ENCODE assay signal across 24 cellular contexts in the genomic region with DNA sequence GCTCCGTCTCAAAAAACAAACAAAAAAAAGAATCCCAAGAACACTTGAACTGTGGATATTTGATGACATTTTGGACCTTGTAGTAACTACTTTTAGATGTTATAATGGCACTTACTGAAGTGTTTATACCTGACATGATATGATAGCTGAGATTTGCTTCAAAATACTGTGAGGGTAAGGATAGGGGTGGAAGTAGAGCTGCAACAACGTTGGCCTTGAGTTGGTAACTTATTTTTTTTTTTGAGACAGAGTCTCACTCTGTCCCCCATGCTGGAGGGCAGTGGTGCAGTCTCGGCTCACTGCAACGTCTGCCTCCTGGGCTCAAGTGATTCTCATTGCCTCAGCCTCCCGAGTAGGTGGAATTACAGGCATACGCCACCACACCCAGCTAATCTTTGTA. TPM values are rescaled to one million over a fixed set of nuclear protein-coding genes. Genes with fewer than 3 reads are reported as not detected.
A peak's percentile ranks its signal among the peaks of the same experiment; 100 is the strongest.
DNase-seq lines count a peak whose midpoint lies in the region; ATAC-seq and TF ChIP-seq lines count a peak whose summit lies in the region.
"Had no signal": no experiment of that assay in that cellular context is flagged by ENCODE, and none has a peak within 500 bp of the region (broad histone marks: within the 10 kb centered on the region; RNA-seq: fewer than 3 reads in every experiment).

No MANE protein-coding gene starts in this region.

- WGBS in neuronal stem cell (ENCODE audit: extremely low coverage in 2 of 2, insufficient read length in 2 of 2, insufficient replicate concordance in 1 of 2), 2 donors = no CpG with 5 or more reads among the region's 6 CpGs

- no peaks in the 10 kb centered on the region for H3K79me2 ChIP-seq in parathyroid adenoma

- H2AFZ ChIP-seq in parathyroid adenoma (peak overlapping the region; percentile 13), neuronal stem cell (ENCODE audit: low read length) (no peak overlapping the region)

- no peak for TF ChIP-seq CTCF in activated CD8-positive, alpha-beta T cell treated with anti-CD3 and anti-CD28 coated beads for 36 hours (IDR thresholded peaks at IDR 0.05)
- TF ChIP-seq CTCF in HEK293 (tag by site-specific recombination; IDR thresholded peaks at IDR 0.05) (no peak), parathyroid adenoma (IDR thresholded peaks at IDR 0.05) (no peak)

- no peaks in the 10 kb centered on the region for H3K79me1 ChIP-seq in neuronal stem cell (ENCODE audit: low read depth, low read length)

- H3K36me3 ChIP-seq in HEK293 (ENCODE audit: control insufficient read depth in 2 of 2, insufficient read depth in 1 of 2, low read length in 2 of 2) (peaks cover 0 to 14% of the 10 kb centered on the region in 2 experiments; a peak in 1 of 3 replicates), parathyroid adenoma (ENCODE audit: control insufficient read depth, insufficient read depth, low read length) (no peaks in the 10 kb centered on the region), neuronal stem cell (replicated peaks in 1 of 2; ENCODE audit: control insufficient read depth in 2 of 2, insufficient read depth in 2 of 2, low read length in 2 of 2) (peaks cover 4 to 92% of the 10 kb centered on the region in 2 donors)

- H3K4me1 ChIP-seq in HEK293 (ENCODE audit: control insufficient read depth, insufficient read depth, low read length) (no peaks in the 10 kb centered on the region), parathyroid adenoma (peaks cover 9% of the 10 kb centered on the region), neuronal stem cell (ENCODE audit: control insufficient read depth in 2 of 2, insufficient read depth in 1 of 2, low read depth in 1 of 2, low read length in 2 of 2) (no peaks in the 10 kb centered on the region)
- H3K4me1 ChIP-seq: A549 had no signal

- no peaks in the 10 kb centered on the region for H3K27me3 Mint-ChIP-seq in activated CD8-positive, alpha-beta T cell treated with anti-CD3 and anti-CD28 coated beads, Interleukin-2, amount 10 ng/mL, durations not matched to agents 7 days and 5 days (ENCODE audit: low read depth)
- H3K27me3 Mint-ChIP-seq in activated CD8-positive, alpha-beta T cell treated with anti-CD3 and anti-CD28 coated beads for 36 hours = no peaks in the 10 kb centered on the region
- H3K27me3 Mint-ChIP-seq in memory B cell = no peaks in the 10 kb centered on the region
- H3K27me3 Mint-ChIP-seq: B cell; CD4-positive, alpha-beta T cell; CD8-positive, alpha-beta memory T cell had no signal

- ATAC-seq in activated CD8-positive, alpha-beta T cell treated with anti-CD3 and anti-CD28 coated beads, Interleukin-2, amount 10 ng/mL, durations not matched to agents 7 days and 5 days = no peak
- no peak for ATAC-seq in activated CD8-positive, alpha-beta T cell treated with anti-CD3 and anti-CD28 coated beads for 36 hours
- ATAC-seq in memory B cell (ENCODE audit: low read depth) = no peak
- ATAC-seq in HG02981 (IDR thresholded peaks at IDR 0.05; ENCODE audit: unreplicated experiment) = no peak
- ATAC-seq: A549 had no signal

- H2BK12ac ChIP-seq in neuronal stem cell (ENCODE audit: low read length) = no peak overlapping the region

- CTCF ChIA-PET in activated CD8-positive, alpha-beta T cell treated with anti-CD3 and anti-CD28 coated beads, Interleukin-2, amount 10 ng/mL, durations not matched to agents 7 days and 5 days (lab: Charles Lee) = no interaction called here
- CTCF ChIA-PET in activated CD8-positive, alpha-beta T cell treated with anti-CD3 and anti-CD28 coated beads for 36 hours (lab: Charles Lee) = interaction anchor here (0.9 to 1.1 kb wide), 2 partner anchors 9 to 10 kb away, joined by 3 to 5 read pairs; no protein-coding TSS in a partner anchor
- CTCF ChIA-PET in HEK293 (lab: Yijun Ruan, JAX) = no interaction called here

- no peak overlapping the region for H3K14ac ChIP-seq in neuronal stem cell (ENCODE audit: low read length)

- H3K4me2 ChIP-seq in parathyroid adenoma (ENCODE audit: low read length) (no peak overlapping the region), neuronal stem cell (ENCODE audit: insufficient read depth, low read length, poor library complexity, severe bottlenecking) (no peak overlapping the region)
- H3K4me2 ChIP-seq: A549 had no signal

- no peak overlapping the region for H3K4ac ChIP-seq in neuronal stem cell (ENCODE audit: low read length)

- POLR2A ChIA-PET in activated CD8-positive, alpha-beta T cell treated with anti-CD3 and anti-CD28 coated beads, Interleukin-2, amount 10 ng/mL, durations not matched to agents 7 days and 5 days (lab: Charles Lee) = no interaction called here
- POLR2A ChIA-PET in activated CD8-positive, alpha-beta T cell treated with anti-CD3 and anti-CD28 coated beads for 36 hours (lab: Charles Lee) = interaction anchor here (1.2 kb wide), 1 partner anchor 15 kb away, joined by 4 read pairs; no protein-coding TSS in a partner anchor
- POLR2A ChIA-PET in HEK293 (lab: Yijun Ruan, JAX) = no interaction called here

- intact Hi-C loops in activated CD8-positive, alpha-beta T cell treated with anti-CD3 and anti-CD28 coated beads for 36 hours (cut with micrococcal nuclease) = no loop called here

- no peak overlapping the region for H3K4me3 Mint-ChIP-seq in activated CD8-positive, alpha-beta T cell treated with anti-CD3 and anti-CD28 coated beads, Interleukin-2, amount 10 ng/mL, durations not matched to agents 7 days and 5 days
- H3K4me3 Mint-ChIP-seq in activated CD8-positive, alpha-beta T cell treated with anti-CD3 and anti-CD28 coated beads for 36 hours = no peak overlapping the region
- H3K4me3 Mint-ChIP-seq in memory B cell = no peak overlapping the region
- H3K4me3 Mint-ChIP-seq: B cell; CD4-positive, alpha-beta T cell; CD8-positive, alpha-beta memory T cell had no signal

- H2AK5ac ChIP-seq in neuronal stem cell (ENCODE audit: low read depth, low read length) = no peak overlapping the region

- no peak for DNase-seq in activated CD8-positive, alpha-beta T cell treated with anti-CD3 and anti-CD28 coated beads, Interleukin-2, amount 10 ng/mL, durations not matched to agents 7 days and 5 days
- no peak for DNase-seq in activated CD8-positive, alpha-beta T cell treated with anti-CD3 and anti-CD28 coated beads for 36 hours
- DNase-seq in memory B cell (ENCODE audit: low spot score in 2 of 2) (no peak), nucleus accumbens (lab: John Stamatoyannopoulos, UW) (no peak), neuronal stem cell (ENCODE audit: low spot score) (no peak)
- DNase-seq: AML-193; CD4-positive, alpha-beta T cell; CD8-positive, alpha-beta memory T cell; COR-L47; DMS 273 treated with DMSO at 0.1 percent for 48 hours; DMS153; DMS53; DMS79; DND-41; EL; GDM1 had no signal

- H3K9me3 ChIP-seq in HEK293 (ENCODE audit: control insufficient read depth, insufficient read depth, low read depth, low read length) = no peaks in the 10 kb centered on the region
- no peaks in the 10 kb centered on the region for H3K9me3 ChIP-seq in parathyroid adenoma (ENCODE audit: control insufficient read depth, low read length)
- H3K9me3 ChIP-seq in neuronal stem cell (replicated peaks in 1 of 2; ENCODE audit: control insufficient read depth in 2 of 2, insufficient read depth in 1 of 2, low read depth in 1 of 2, low read length in 2 of 2) = no peaks in the 10 kb centered on the region
- H3K9me3 ChIP-seq: A549; BLaER1 treated with 17β-estradiol and CSF1 and Interleukin-3, amounts not matched to agents 10 nM and 100 nM had no signal

- H3K27ac ChIP-seq in HEK293 (ENCODE audit: extremely low read depth, low read depth, low read length) = no peak overlapping the region
- H3K27ac ChIP-seq in parathyroid adenoma = no peak overlapping the region
- no peak overlapping the region for H3K27ac ChIP-seq in neuronal stem cell (replicated peaks; ENCODE audit: low read length)
- H3K27ac ChIP-seq: 22Rv1; A549; BLaER1 treated with 17β-estradiol and CSF1 and Interleukin-3, amounts not matched to agents 10 nM and 100 nM; C4-2B had no signal

- peaks cover 4% of the 10 kb centered on the region for H3K4me1 Mint-ChIP-seq in activated CD8-positive, alpha-beta T cell treated with anti-CD3 and anti-CD28 coated beads, Interleukin-2, amount 10 ng/mL, durations not matched to agents 7 days and 5 days (ENCODE audit: low read depth)
- peaks cover 4% of the 10 kb centered on the region for H3K4me1 Mint-ChIP-seq in activated CD8-positive, alpha-beta T cell treated with anti-CD3 and anti-CD28 coated beads for 36 hours (ENCODE audit: low read depth)
- H3K4me1 Mint-ChIP-seq in memory B cell = peaks cover 7% of the 10 kb centered on the region

- no peaks in the 10 kb centered on the region for H3K9me3 Mint-ChIP-seq in activated CD8-positive, alpha-beta T cell treated with anti-CD3 and anti-CD28 coated beads, Interleukin-2, amount 10 ng/mL, durations not matched to agents 7 days and 5 days (ENCODE audit: insufficient read depth)
- H3K9me3 Mint-ChIP-seq in activated CD8-positive, alpha-beta T cell treated with anti-CD3 and anti-CD28 coated beads for 36 hours = no peaks in the 10 kb centered on the region
- H3K9me3 Mint-ChIP-seq in memory B cell = no peaks in the 10 kb centered on the region
- H3K9me3 Mint-ChIP-seq: CD4-positive, alpha-beta T cell; CD8-positive, alpha-beta memory T cell had no signal

- H2BK120ac ChIP-seq in neuronal stem cell (ENCODE audit: low read depth, low read length) = no peak overlapping the region

- H3K4me3 ChIP-seq in HEK293 (ENCODE audit: low read depth, low read length) (no peak overlapping the region), parathyroid adenoma (ENCODE audit: low read depth, low read length) (no peak overlapping the region), neuronal stem cell (ENCODE audit: low read length in 2 of 2) (no peak overlapping the region)
- H3K4me3 ChIP-seq: A549; BLaER1 treated with 17β-estradiol and CSF1 and Interleukin-3, amounts not matched to agents 10 nM and 100 nM had no signal

- H2BK15ac ChIP-seq in neuronal stem cell (ENCODE audit: low read length) = no peak overlapping the region

- no peak overlapping the region for H4K91ac ChIP-seq in neuronal stem cell (ENCODE audit: low read depth, low read length, poor library complexity)

- no peak overlapping the region for H2BK5ac ChIP-seq in neuronal stem cell (ENCODE audit: low read length)

- H3K23ac ChIP-seq in neuronal stem cell (ENCODE audit: low read depth, low read length, poor library complexity) = no peak overlapping the region

- H3K9ac ChIP-seq in parathyroid adenoma (no peak overlapping the region), neuronal stem cell (ENCODE audit: low read depth, low read length, poor library complexity) (no peak overlapping the region)
- H3K9ac ChIP-seq: BLaER1 treated with 17β-estradiol and CSF1 and Interleukin-3, amounts not matched to agents 10 nM and 100 nM had no signal

- H3K27ac Mint-ChIP-seq in activated CD8-positive, alpha-beta T cell treated with anti-CD3 and anti-CD28 coated beads, Interleukin-2, amount 10 ng/mL, durations not matched to agents 7 days and 5 days = peak overlapping the region; percentile 39
- no peak overlapping the region for H3K27ac Mint-ChIP-seq in activated CD8-positive, alpha-beta T cell treated with anti-CD3 and anti-CD28 coated beads for 36 hours
- H3K27ac Mint-ChIP-seq in memory B cell = peak overlapping the region; percentile 56
- H3K27ac Mint-ChIP-seq: B cell; CD4-positive, alpha-beta T cell had no signal

- H3K27me3 ChIP-seq in parathyroid adenoma (ENCODE audit: control insufficient read depth, insufficient read depth, low read length) (no peaks in the 10 kb centered on the region), neuronal stem cell (ENCODE audit: control insufficient read depth in 3 of 3, insufficient read depth in 3 of 3, low read depth in 1 of 3, low read length in 3 of 3) (no peaks in the 10 kb centered on the region)
- H3K27me3 ChIP-seq: BLaER1 treated with 17β-estradiol and CSF1 and Interleukin-3, amounts not matched to agents 10 nM and 100 nM had no signal

- H3K36me3 Mint-ChIP-seq in activated CD8-positive, alpha-beta T cell treated with anti-CD3 and anti-CD28 coated beads, Interleukin-2, amount 10 ng/mL, durations not matched to agents 7 days and 5 days (ENCODE audit: low read depth) = peaks cover 14% of the 10 kb centered on the region
- H3K36me3 Mint-ChIP-seq in activated CD8-positive, alpha-beta T cell treated with anti-CD3 and anti-CD28 coated beads for 36 hours (ENCODE audit: low read depth) = peaks cover 10% of the 10 kb centered on the region
- peaks cover 21% of the 10 kb centered on the region for H3K36me3 Mint-ChIP-seq in memory B cell

- no peak overlapping the region for H4K8ac ChIP-seq in neuronal stem cell (ENCODE audit: low read depth, low read length)

- no peak overlapping the region for H3K18ac ChIP-seq in neuronal stem cell (ENCODE audit: low read length)

RNA-seq across cellular contexts. Expression of gene SAP30L, which starts 30.7 kb away (rescaled TPM):
- total RNA-seq in activated CD8-positive, alpha-beta T cell treated with anti-CD3 and anti-CD28 coated beads, Interleukin-2, amount 10 ng/mL, durations not matched to agents 7 days and 5 days = 10 to 100 TPM; 40.0 to 40.4 TPM
- total RNA-seq in activated CD8-positive, alpha-beta T cell treated with anti-CD3 and anti-CD28 coated beads for 36 hours = 10 to 100 TPM; 24.6 to 31.7 TPM
- polyA plus RNA-seq in neuronal stem cell (2013, experiment 1 of 2) = 57.9 TPM
- polyA plus RNA-seq in neuronal stem cell (2013, experiment 2 of 2) = 60.6 TPM
